In genomic region chr18:76983613-76984051, GRCh38 we compare ENCODE assay signal across 11 cellular contexts.
DNase-seq lines count a peak whose midpoint lies in the region; ATAC-seq, FAIRE-seq and TF ChIP-seq lines count a peak whose summit lies in the region.
"Had no signal": no experiment of that assay in that cellular context is flagged by ENCODE, and none has a peak within 500 bp of the region (broad histone marks: within the 10 kb centered on the region; RNA-seq: fewer than 3 reads in every experiment).

No MANE protein-coding gene starts in this region.

- H3K4me2 ChIP-seq in DND-41 (ENCODE audit: insufficient read depth, low read length) = no peak overlapping the region
- H3K4me2 ChIP-seq in neural progenitor cell = no peak overlapping the region
- H3K4me2 ChIP-seq in OCI-LY7 (ENCODE audit: low read length) = no peak overlapping the region

- peak; percentile 47 for FAIRE-seq in bronchial epithelial cell (lab: Jason Lieb, UNC)
- FAIRE-seq: colon had no signal

- no peak overlapping the region for H3K9ac ChIP-seq in DND-41 (ENCODE audit: low read depth, low read length)
- H3K9ac ChIP-seq in neural progenitor cell = no peak overlapping the region
- H3K9ac ChIP-seq: BLaER1 treated with 17β-estradiol and CSF1 and Interleukin-3, amounts not matched to agents 10 nM and 100 nM had no signal

- no TSS peak for BruUV-seq in OCI-LY7 (replicated peaks; lab: Mats Ljungman, UMichigan)

- H4K20me1 ChIP-seq in DND-41 (ENCODE audit: insufficient read depth, low read length) = no peaks in the 10 kb centered on the region
- no peaks in the 10 kb centered on the region for H4K20me1 ChIP-seq in neural progenitor cell (ENCODE audit: low read depth)
- H4K20me1 ChIP-seq in OCI-LY7 (ENCODE audit: insufficient read depth, low read length) = no peaks in the 10 kb centered on the region
- H4K20me1 ChIP-seq: BLaER1 treated with 17β-estradiol and CSF1 and Interleukin-3, amounts not matched to agents 10 nM and 100 nM had no signal

- POLR2A ChIA-PET in OCI-LY7 (lab: Charles Lee) = no interaction called here

- no peaks in the 10 kb centered on the region for H3K9me2 ChIP-seq in OCI-LY7 (ENCODE audit: insufficient read depth, low read length)

- H3K4me3 ChIP-seq in DND-41 (ENCODE audit: low read depth in 1 of 2, low read length in 2 of 2) = no peak overlapping the region
- no peak overlapping the region for H3K4me3 ChIP-seq in bronchial epithelial cell (ENCODE audit: low read depth, low read length)
- no peak overlapping the region for H3K4me3 ChIP-seq in neural progenitor cell
- no peak overlapping the region for H3K4me3 ChIP-seq in OCI-LY7 (ENCODE audit: low read depth, low read length, poor library complexity, severe bottlenecking)
- H3K4me3 ChIP-seq: BLaER1 treated with 17β-estradiol and CSF1 and Interleukin-3, amounts not matched to agents 10 nM and 100 nM had no signal

- H3F3A ChIP-seq in neural progenitor cell (ENCODE audit: low read depth) = no peaks in the 10 kb centered on the region

- peak overlapping the region; percentile 40 for H3K27ac ChIP-seq in DND-41 (ENCODE audit: low read length)
- no peak overlapping the region for H3K27ac ChIP-seq in neural progenitor cell
- no peak overlapping the region for H3K27ac ChIP-seq in OCI-LY7 (ENCODE audit: low read depth, low read length, poor library complexity, severe bottlenecking)

- CTCF ChIA-PET in OCI-LY7 (lab: Charles Lee; ENCODE audit: unreplicated experiment) = interaction anchor here (0.7 kb wide), 1 partner anchor 17 kb away, joined by 3 read pairs; no protein-coding TSS in a partner anchor

- peaks cover 5% of the 10 kb centered on the region; the same call in 1 of the 2 replicates for H3K4me1 ChIP-seq in DND-41 (ENCODE audit: insufficient read depth, low read length)
- peaks cover 19% of the 10 kb centered on the region for H3K4me1 ChIP-seq in neural progenitor cell
- H3K4me1 ChIP-seq in OCI-LY7 (ENCODE audit: insufficient read depth, low read length, poor library complexity, severe bottlenecking) = peaks cover 50% of the 10 kb centered on the region

- H3K9me3 ChIP-seq in DND-41 (ENCODE audit: insufficient read depth, low read length, severe bottlenecking) = no peaks in the 10 kb centered on the region
- H3K9me3 ChIP-seq in neural progenitor cell (ENCODE audit: low read depth) = no peaks in the 10 kb centered on the region
- H3K9me3 ChIP-seq in OCI-LY7 (ENCODE audit: low read length) = no peaks in the 10 kb centered on the region
- H3K9me3 ChIP-seq: BLaER1 treated with 17β-estradiol and CSF1 and Interleukin-3, amounts not matched to agents 10 nM and 100 nM had no signal

- TF ChIP-seq CTCF in DND-41 (IDR thresholded peaks at IDR 0.05; ENCODE audit: borderline replicate concordance, extremely low read depth, low read length, poor library complexity, severe bottlenecking) (no peak), bronchial epithelial cell (IDR thresholded peaks at IDR 0.05; ENCODE audit: insufficient read depth, low read length, severe bottlenecking) (no peak), neural progenitor cell (IDR thresholded peaks at IDR 0.05) (no peak), OCI-LY7 (conservative IDR thresholded peaks at IDR 0.05; ENCODE audit: low read length) (no peak)

- intact Hi-C loops in OCI-LY7 (cut with micrococcal nuclease; ENCODE audit: unreplicated experiment) = loop anchor here (1.0 to 5.0 kb wide), 2 partner anchors 61 to 139 kb away; no protein-coding TSS in a partner anchor

- peaks cover 7% of the 10 kb centered on the region for H3K36me3 Mint-ChIP-seq in neural progenitor cell

- peak; percentile 22; the same call in 2 of the 3 replicates for ATAC-seq in DND-41 (ENCODE audit: insufficient read depth, low read depth)
- peak; percentile 4 for ATAC-seq in HG03139 (IDR thresholded peaks at IDR 0.05; ENCODE audit: unreplicated experiment)
- ATAC-seq in GM19035 (IDR thresholded peaks at IDR 0.05; ENCODE audit: unreplicated experiment) = no peak

- H3K79me2 ChIP-seq in DND-41 (ENCODE audit: insufficient read depth, low read length) = no peaks in the 10 kb centered on the region
- no peaks in the 10 kb centered on the region for H3K79me2 ChIP-seq in neural progenitor cell (ENCODE audit: low read depth)
- no peaks in the 10 kb centered on the region for H3K79me2 ChIP-seq in OCI-LY7 (ENCODE audit: insufficient read depth, low read depth, low read length)

- DNase-seq in DND-41 (no peak), bronchial epithelial cell (ENCODE audit: low read depth) (no peak), neural progenitor cell (ENCODE audit: low spot score) (no peak), OCI-LY7 (ENCODE audit: low spot score) (no peak)
- no peak for DNase-seq in stimulated activated CD4-positive, alpha-beta T cell treated with anti-CD3 and anti-CD28 coated beads, Interleukin-12 subunit alpha, Interleukin-12 subunit beta, amount 100 ng/mL, for 4 hours
- no peak for DNase-seq in stimulated activated CD4-positive, alpha-beta T cell treated with anti-CD3 and anti-CD28 coated beads, Interleukin-1b, Interleukin-23, amount 100 ng/mL, for 48 hours

- H3K27me3 ChIP-seq in DND-41 (ENCODE audit: insufficient read depth, low read length, poor library complexity) = no peaks in the 10 kb centered on the region
- no peaks in the 10 kb centered on the region for H3K27me3 ChIP-seq in bronchial epithelial cell (ENCODE audit: control insufficient read depth, insufficient read depth, low read length)
- no peaks in the 10 kb centered on the region for H3K27me3 ChIP-seq in neural progenitor cell
- H3K27me3 ChIP-seq: BLaER1 treated with 17β-estradiol and CSF1 and Interleukin-3, amounts not matched to agents 10 nM and 100 nM had no signal

- H3K9me3 Mint-ChIP-seq in neural progenitor cell = no peaks in the 10 kb centered on the region
- H3K9me3 Mint-ChIP-seq: activated naive CD8-positive, alpha-beta T cell treated with anti-CD3 and anti-CD28 coated beads, Interleukin-2, amount 50 U/mL, for 24 hours had no signal

- no peak overlapping the region for H3K27ac Mint-ChIP-seq in neural progenitor cell
- H3K27ac Mint-ChIP-seq: activated naive CD8-positive, alpha-beta T cell treated with anti-CD3 and anti-CD28 coated beads, Interleukin-2, amount 50 U/mL, for 24 hours had no signal

- H3K27me3 Mint-ChIP-seq in neural progenitor cell (ENCODE audit: insufficient read depth, low read depth) = peaks cover 2% of the 10 kb centered on the region
- H3K27me3 Mint-ChIP-seq: activated naive CD8-positive, alpha-beta T cell treated with anti-CD3 and anti-CD28 coated beads, Interleukin-2, amount 50 U/mL, for 24 hours had no signal

- H3K4me3 Mint-ChIP-seq in neural progenitor cell = no peak overlapping the region
- H3K4me3 Mint-ChIP-seq: activated naive CD8-positive, alpha-beta T cell treated with anti-CD3 and anti-CD28 coated beads, Interleukin-2, amount 50 U/mL, for 24 hours had no signal

- peaks cover 2% of the 10 kb centered on the region; the same call in 1 of the 2 replicates for H3K36me3 ChIP-seq in DND-41 (ENCODE audit: insufficient read depth, low read length)
- H3K36me3 ChIP-seq in bronchial epithelial cell (ENCODE audit: control insufficient read depth, insufficient read depth, low read length) = no peaks in the 10 kb centered on the region
- no peaks in the 10 kb centered on the region for H3K36me3 ChIP-seq in neural progenitor cell
- H3K36me3 ChIP-seq in OCI-LY7 (ENCODE audit: insufficient read depth, low read length) = no peaks in the 10 kb centered on the region
- H3K36me3 ChIP-seq: BLaER1 treated with 17β-estradiol and CSF1 and Interleukin-3, amounts not matched to agents 10 nM and 100 nM had no signal

- H3K4me1 Mint-ChIP-seq in neural progenitor cell = peaks cover 45% of the 10 kb centered on the region

- H2AFZ ChIP-seq in DND-41 (ENCODE audit: low read depth, low read length) (0 out of 2 replicates have a peak overlapping the region, but pooled peaks have one; percentile 3), neural progenitor cell (replicated peaks) (peak overlapping the region; percentile 48), OCI-LY7 (ENCODE audit: low read length) (no peak overlapping the region)
